ENCODE assay signal across 25 cellular contexts in genomic region chr6:53800976-53801375, GRCh38.
"Had no signal": no experiment of that assay in that cellular context is flagged by ENCODE, and none has a peak within 500 bp of the region (broad histone marks: within the 10 kb centered on the region; RNA-seq: fewer than 3 reads in every experiment).

No MANE protein-coding gene starts in this region.

- H3K4me3 Mint-ChIP-seq: activated CD4-positive, alpha-beta memory T cell treated with anti-CD3 and anti-CD28 coated beads for 36 hours; activated CD4-positive, alpha-beta T cell treated with anti-CD3 and anti-CD28 coated beads, Interleukin-2, amount 10 ng/mL, durations not matched to agents 24 days and 14 days; activated naive CD4-positive, alpha-beta T cell treated with anti-CD3 and anti-CD28 coated beads, Interleukin-2, amount 10 ng/mL, durations not matched to agents 7 days and 5 days; activated naive CD8-positive, alpha-beta T cell treated with anti-CD3 and anti-CD28 coated beads, Interleukin-2, amount 10 ng/mL, durations not matched to agents 7 days and 5 days; activated T-cell treated with anti-CD3 and anti-CD28 coated beads, Interleukin-2, amount 50 U/mL, for 24 hours; dendritic cell treated with granulocyte-macrophage colony-stimulating factor and Interleukin-4, amounts not matched to agents 40 ng/mL and 50 ng/mL, for 4 days; natural killer cell treated with Interleukin-12 subunit alpha and Interleukin-12 subunit beta and Interleukin-15 and Interleukin-18, amount 100 ng/mL, for 72 hours had no signal

- H3K27ac ChIP-seq: epithelial cell of prostate, esophagus squamous epithelium, left ventricle myocardium inferior, spleen, upper lobe of right lung had no signal

- H3K36me3 Mint-ChIP-seq: activated CD4-positive, alpha-beta memory T cell treated with anti-CD3 and anti-CD28 coated beads for 36 hours; activated naive CD4-positive, alpha-beta T cell treated with anti-CD3 and anti-CD28 coated beads, Interleukin-2, amount 10 ng/mL, durations not matched to agents 7 days and 5 days; activated naive CD8-positive, alpha-beta T cell treated with anti-CD3 and anti-CD28 coated beads, Interleukin-2, amount 10 ng/mL, durations not matched to agents 7 days and 5 days; natural killer cell treated with Interleukin-12 subunit alpha and Interleukin-12 subunit beta and Interleukin-15 and Interleukin-18, amount 100 ng/mL, for 72 hours had no signal

- H3K9me3 ChIP-seq: esophagus squamous epithelium, left ventricle myocardium inferior, mucosa of descending colon, spleen, upper lobe of right lung had no signal

- DNase-seq: activated CD4-positive, alpha-beta memory T cell treated with anti-CD3 and anti-CD28 coated beads for 36 hours; activated CD4-positive, alpha-beta T cell treated with anti-CD3 and anti-CD28 coated beads, Interleukin-2, amount 10 ng/mL, durations not matched to agents 24 days and 14 days; activated CD4-positive, CD25-positive, alpha-beta regulatory T cell treated with anti-CD3 and anti-CD28 coated beads, Interleukin-2, amount 50 U/mL, for 72 hours; activated CD8-positive, alpha-beta memory T cell treated with anti-CD3 and anti-CD28 coated beads, Interleukin-2, amount 50 U/mL, for 48 hours; activated gamma-delta T cell; activated naive CD4-positive, alpha-beta T cell treated with anti-CD3 and anti-CD28 coated beads, Interleukin-2, amount 10 ng/mL, durations not matched to agents 7 days and 5 days; activated naive CD8-positive, alpha-beta T cell treated with anti-CD3 and anti-CD28 coated beads, Interleukin-2, amount 10 ng/mL, durations not matched to agents 7 days and 5 days; activated T-cell treated with anti-CD3 and anti-CD28 coated beads, Interleukin-2, amount 50 U/mL, for 24 hours; amniotic stem cell; caudate nucleus; effector CD4-positive, alpha-beta T cell; esophagus squamous epithelium; left ventricle myocardium inferior; mucosa of descending colon; posterior cingulate gyrus; right cardiac atrium; spleen; stimulated activated CD4-positive, alpha-beta T cell treated with anti-CD3 and anti-CD28 coated beads, Interleukin-2, amount 100 ng/mL, for 48 hours; stimulated activated naive CD4-positive, alpha-beta T cell treated with Interleukin-2 at 50 U/mL for 16 hours; T-helper 2 cell; upper lobe of right lung had no signal

- ATAC-seq: mucosa of descending colon; natural killer cell treated with Interleukin-12 subunit alpha and Interleukin-12 subunit beta and Interleukin-15 and Interleukin-18, amount 100 ng/mL, for 72 hours; right cardiac atrium; upper lobe of right lung had no signal

- H3K27ac Mint-ChIP-seq: activated CD4-positive, alpha-beta memory T cell treated with anti-CD3 and anti-CD28 coated beads for 36 hours; activated CD4-positive, alpha-beta T cell treated with anti-CD3 and anti-CD28 coated beads, Interleukin-2, amount 10 ng/mL, durations not matched to agents 24 days and 14 days; activated naive CD4-positive, alpha-beta T cell treated with anti-CD3 and anti-CD28 coated beads, Interleukin-2, amount 10 ng/mL, durations not matched to agents 7 days and 5 days; activated naive CD8-positive, alpha-beta T cell treated with anti-CD3 and anti-CD28 coated beads, Interleukin-2, amount 10 ng/mL, durations not matched to agents 7 days and 5 days; activated T-cell treated with anti-CD3 and anti-CD28 coated beads, Interleukin-2, amount 50 U/mL, for 24 hours; dendritic cell treated with granulocyte-macrophage colony-stimulating factor and Interleukin-4, amounts not matched to agents 40 ng/mL and 50 ng/mL, for 4 days; natural killer cell treated with Interleukin-12 subunit alpha and Interleukin-12 subunit beta and Interleukin-15 and Interleukin-18, amount 100 ng/mL, for 72 hours had no signal

- H3K27me3 ChIP-seq: esophagus squamous epithelium, upper lobe of right lung had no signal

- H3K9me3 Mint-ChIP-seq: activated CD4-positive, alpha-beta memory T cell treated with anti-CD3 and anti-CD28 coated beads for 36 hours; activated CD4-positive, alpha-beta T cell treated with anti-CD3 and anti-CD28 coated beads, Interleukin-2, amount 10 ng/mL, durations not matched to agents 24 days and 14 days; activated naive CD4-positive, alpha-beta T cell treated with anti-CD3 and anti-CD28 coated beads, Interleukin-2, amount 10 ng/mL, durations not matched to agents 7 days and 5 days; activated naive CD8-positive, alpha-beta T cell treated with anti-CD3 and anti-CD28 coated beads, Interleukin-2, amount 10 ng/mL, durations not matched to agents 7 days and 5 days; activated T-cell treated with anti-CD3 and anti-CD28 coated beads, Interleukin-2, amount 50 U/mL, for 24 hours; dendritic cell treated with granulocyte-macrophage colony-stimulating factor and Interleukin-4, amounts not matched to agents 40 ng/mL and 50 ng/mL, for 4 days; natural killer cell treated with Interleukin-12 subunit alpha and Interleukin-12 subunit beta and Interleukin-15 and Interleukin-18, amount 100 ng/mL, for 72 hours had no signal

- H3K4me1 ChIP-seq: upper lobe of right lung had no signal

- H3K36me3 ChIP-seq: esophagus squamous epithelium, left ventricle myocardium inferior, spleen, upper lobe of right lung had no signal

- H3K4me3 ChIP-seq: esophagus squamous epithelium, left ventricle myocardium inferior, lung, mucosa of descending colon, spleen, upper lobe of right lung had no signal
